Comparison of ENCODE assay signal across 8 cellular contexts in the genomic region with DNA sequence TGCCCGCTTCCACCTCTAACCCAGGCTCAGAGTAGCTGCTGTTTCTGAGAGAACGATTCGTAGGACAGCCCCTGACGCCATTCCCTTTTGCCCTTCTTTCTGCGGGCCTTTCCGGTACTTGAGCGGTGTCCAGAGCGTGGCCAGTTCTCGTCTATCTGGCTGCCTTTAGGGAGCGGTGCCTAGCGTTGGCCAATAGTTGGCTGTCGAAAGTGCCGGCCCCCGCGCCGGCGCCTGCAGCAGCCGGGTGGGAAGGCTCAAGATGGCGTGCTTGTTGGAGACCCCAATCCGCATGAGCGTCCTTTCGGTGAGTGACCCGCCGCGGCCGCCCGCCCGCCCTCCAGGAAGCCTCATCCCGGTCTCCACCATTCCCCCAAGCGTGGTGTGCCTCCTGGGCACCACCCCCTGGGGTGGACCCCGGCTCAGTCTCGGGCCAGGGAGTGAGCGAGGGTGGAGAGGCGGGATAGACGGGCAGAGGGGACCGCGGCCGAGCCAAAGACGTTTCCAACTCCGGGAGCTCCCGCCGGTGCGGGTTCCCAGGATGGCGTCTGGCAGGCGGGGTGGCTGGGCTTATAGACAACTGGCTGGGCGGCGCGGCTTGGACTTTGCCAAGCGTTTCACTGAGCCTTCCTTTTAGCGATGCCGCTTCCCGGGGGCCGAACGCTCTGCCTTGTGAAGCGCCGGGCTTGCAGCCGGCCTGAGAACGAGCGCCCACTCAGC. TPM values are rescaled to one million over a fixed set of nuclear protein-coding genes. Genes with fewer than 3 reads are reported as not detected.
DNase-seq lines count a peak whose midpoint lies in the region; ATAC-seq and TF ChIP-seq lines count a peak whose summit lies in the region.

ARMC8 (plus strand) TSS at position 6 of the 717 bp plus-strand sequence; CDS start at position 260, 254 bp downstream.

- H3K27ac Mint-ChIP-seq in progenitor cell of endocrine pancreas = peak within 1 kb of the TSS; percentile 100

- H3K9me3 Mint-ChIP-seq in progenitor cell of endocrine pancreas (ENCODE audit: low read depth) = peaks cover 4% of the 10 kb centered on the region

- peaks cover 6% of the 10 kb centered on the region for H3K27me3 Mint-ChIP-seq in progenitor cell of endocrine pancreas

- intact Hi-C loops in left ventricle myocardium superior (cut with micrococcal nuclease) = no loop called here

- H3K36me3 Mint-ChIP-seq in progenitor cell of endocrine pancreas (ENCODE audit: insufficient read depth) = peaks cover 13% of the 10 kb centered on the region

- H3K4me1 Mint-ChIP-seq in progenitor cell of endocrine pancreas (ENCODE audit: low read depth) = peaks cover 34% of the 10 kb centered on the region

- DNase-seq in DMS53 (lab: John Stamatoyannopoulos, UW) (peak; percentile 75), RPMI7951 (ENCODE audit: low read depth) (peak; percentile 51), anterior cingulate cortex (lab: John Stamatoyannopoulos, UW) (peak in 57 of 58 donors; percentile 56 to 97 (median 85)), left ventricle myocardium superior (peak; percentile 72), progenitor cell of endocrine pancreas (ENCODE audit: low spot score, unreplicated experiment) (peak; percentile 42), germinal center (ENCODE audit: low spot score) (no peak)

- peak within 1 kb of the TSS; percentile 89 for H3K4me3 Mint-ChIP-seq in progenitor cell of endocrine pancreas (ENCODE audit: low read depth)

- TF ChIP-seq CTCF in progenitor cell of endocrine pancreas (IDR thresholded peaks at IDR 0.05; ENCODE audit: unreplicated experiment) = peak; percentile 9

- ATAC-seq in GM19328 (IDR thresholded peaks at IDR 0.05; ENCODE audit: unreplicated experiment) = peak; percentile 54
- peak; percentile 52 for ATAC-seq in HG03442 (IDR thresholded peaks at IDR 0.05; ENCODE audit: unreplicated experiment)
- ATAC-seq in left ventricle myocardium superior = peak; percentile 76

RNA-seq across cellular contexts. Expression of gene ARMC8, which starts in this region (rescaled TPM):
- 42.7 and 67.5 TPM in 2 replicates for total RNA-seq in RPMI7951 (2014; rRNA removed; shearing (Covaris generic))
- 34.0 TPM for total RNA-seq in left ventricle myocardium superior
- total RNA-seq in progenitor cell of endocrine pancreas = 57.4 and 71.3 TPM in 2 replicates
